In the genomic region with DNA sequence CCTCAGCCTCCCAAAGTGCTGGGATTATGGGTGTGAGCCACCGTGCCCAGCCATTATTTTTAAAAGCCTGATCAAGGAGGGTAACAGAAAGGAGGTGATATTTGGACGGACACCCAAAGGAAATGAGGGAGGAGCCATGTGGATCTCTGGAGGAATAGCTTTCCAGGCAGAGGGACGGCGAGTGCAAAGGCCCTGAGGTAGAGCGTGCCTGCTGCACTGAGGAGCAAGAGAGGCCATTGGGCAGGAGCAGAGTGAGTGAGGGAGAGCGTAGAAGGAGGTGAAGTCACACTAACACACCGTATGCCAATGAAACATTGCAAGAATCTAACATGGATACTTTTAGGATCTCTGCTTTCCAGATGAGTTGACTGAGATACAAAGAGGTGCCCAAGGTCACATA, we compare ENCODE assay signal across 26 cellular contexts.
"Had no signal": no experiment of that assay in that cellular context is flagged by ENCODE, and none has a peak within 500 bp of the region (broad histone marks: within the 10 kb centered on the region; RNA-seq: fewer than 3 reads in every experiment).

No MANE protein-coding gene starts in this region.

- H3K9me3 ChIP-seq: esophagus muscularis mucosa, gastroesophageal sphincter had no signal

- ATAC-seq: activated CD8-positive, alpha-beta T cell treated with anti-CD3 and anti-CD28 coated beads for 36 hours; activated T-cell treated with anti-CD3 and anti-CD28 coated beads, Interleukin-2, amount 50 U/mL, for 4 hours; activated T-helper 17 cell treated with anti-CD3 and anti-CD28 coated beads, Interleukin-2, amount 50 U/mL, for 72 hours; effector memory CD8-positive, alpha-beta T cell; gastroesophageal sphincter had no signal

- DNase-seq: activated CD4-positive, alpha-beta T cell treated with anti-CD3 and anti-CD28 coated beads for 1 hour; activated CD4-positive, alpha-beta T cell treated with anti-CD3 and anti-CD28 coated beads for 4 hours; activated CD4-positive, alpha-beta T cell treated with anti-CD3 and anti-CD28 coated beads, Interleukin-2, amount 10 ng/mL, durations not matched to agents 7 days and 5 days; activated CD4-positive, alpha-beta T cell treated with anti-CD3 and anti-CD28 coated beads, Interleukin-2, amount 50 U/mL, for 4 hours; activated CD8-positive, alpha-beta memory T cell treated with anti-CD3 and anti-CD28 coated beads for 24 hours; activated CD8-positive, alpha-beta T cell treated with anti-CD3 and anti-CD28 coated beads for 36 hours; activated effector memory CD4-positive, alpha-beta T cell treated with Interleukin-2 at 50 U/mL for 16 hours; activated gamma-delta T cell treated with Interleukin-2 at 50 U/mL for 16 hours; activated naive CD4-positive, alpha-beta T cell treated with anti-CD3 and anti-CD28 coated beads, Interleukin-2, amount 50 U/mL, for 16 hours; activated naive CD4-positive, alpha-beta T cell treated with Interleukin-2 at 50 U/mL for 16 hours; activated T-cell treated with anti-CD3 and anti-CD28 coated beads, Interleukin-2, amount 50 U/mL, for 4 hours; amniotic stem cell; anterior cingulate cortex; brain microvascular endothelial cell; cortex of kidney; dermis blood vessel endothelial cell; effector CD4-positive, alpha-beta T cell; effector memory CD8-positive, alpha-beta T cell; erythroblast; foreskin melanocyte; T-helper 2 cell had no signal

- H3K4me3 ChIP-seq: esophagus muscularis mucosa, gastroesophageal sphincter had no signal

- H3K27ac ChIP-seq: brain microvascular endothelial cell, esophagus muscularis mucosa, gastroesophageal sphincter had no signal

- H3K36me3 ChIP-seq: brain microvascular endothelial cell, esophagus muscularis mucosa, gastroesophageal sphincter had no signal

- FAIRE-seq: astrocyte, bronchial epithelial cell had no signal

- H3K27me3 ChIP-seq: brain microvascular endothelial cell, esophagus muscularis mucosa, gastroesophageal sphincter had no signal
